ENCODE assay signal across 18 cellular contexts in genomic region chr17:44466339-44466738, GRCh38.
"Had no signal": no experiment of that assay in that cellular context is flagged by ENCODE, and none has a peak within 500 bp of the region (broad histone marks: within the 10 kb centered on the region; RNA-seq: fewer than 3 reads in every experiment).

No MANE protein-coding gene starts in this region.

- ATAC-seq: activated CD8-positive, alpha-beta T cell treated with anti-CD3 and anti-CD28 coated beads, Interleukin-2, amount 10 ng/mL, durations not matched to agents 7 days and 5 days; WTC11 had no signal

- H3K27ac Mint-ChIP-seq: activated CD8-positive, alpha-beta T cell treated with anti-CD3 and anti-CD28 coated beads, Interleukin-2, amount 10 ng/mL, durations not matched to agents 7 days and 5 days; activated naive CD8-positive, alpha-beta T cell treated with anti-CD3 and anti-CD28 coated beads for 36 hours; T-helper 1 cell treated with Interleukin-12 subunit alpha and Interleukin-12 subunit beta and Interleukin-4 antibody, amounts not matched to agents 30 μg/mL and 1 μg/mL, for 36 hours had no signal

- H3K36me3 ChIP-seq: colonic mucosa, ovary had no signal

- H3K9me3 Mint-ChIP-seq: activated naive CD8-positive, alpha-beta T cell treated with anti-CD3 and anti-CD28 coated beads for 36 hours; neural crest cell; T-helper 1 cell treated with Interleukin-12 subunit alpha and Interleukin-12 subunit beta and Interleukin-4 antibody, amounts not matched to agents 30 μg/mL and 1 μg/mL, for 36 hours; WTC11 had no signal

- H3K27ac ChIP-seq: cardiac muscle cell, colonic mucosa, esophagus muscularis mucosa, ovary, transverse colon had no signal

- H3K27me3 ChIP-seq: cardiac muscle cell, colonic mucosa, esophagus muscularis mucosa, ovary, sigmoid colon, transverse colon had no signal

- H3K27me3 Mint-ChIP-seq: activated naive CD8-positive, alpha-beta T cell treated with anti-CD3 and anti-CD28 coated beads for 36 hours had no signal

- H3K9me3 ChIP-seq: colonic mucosa, esophagus muscularis mucosa, ovary, sigmoid colon, transverse colon had no signal

- H3K4me3 ChIP-seq: cardiac muscle cell, colonic mucosa, esophagus muscularis mucosa, ovary, transverse colon had no signal

- H3K4me3 Mint-ChIP-seq: activated CD8-positive, alpha-beta T cell treated with anti-CD3 and anti-CD28 coated beads, Interleukin-2, amount 10 ng/mL, durations not matched to agents 7 days and 5 days; activated naive CD8-positive, alpha-beta T cell treated with anti-CD3 and anti-CD28 coated beads for 36 hours; neural crest cell; T-helper 1 cell treated with Interleukin-12 subunit alpha and Interleukin-12 subunit beta and Interleukin-4 antibody, amounts not matched to agents 30 μg/mL and 1 μg/mL, for 36 hours; WTC11 had no signal

- DNase-seq: activated CD4-positive, alpha-beta T cell treated with anti-CD3 and anti-CD28 coated beads for 4 hours; activated CD8-positive, alpha-beta memory T cell treated with anti-CD3 and anti-CD28 coated beads, Interleukin-2, amount 50 U/mL, for 4 hours; activated CD8-positive, alpha-beta T cell treated with anti-CD3 and anti-CD28 coated beads, Interleukin-2, amount 10 ng/mL, durations not matched to agents 7 days and 5 days; activated gamma-delta T cell treated with Interleukin-2 at 50 U/mL for 16 hours; activated naive CD8-positive, alpha-beta T cell treated with anti-CD3 and anti-CD28 coated beads for 36 hours; colonic mucosa; hypothalamus; kidney glomerular epithelial cell; ovary; sigmoid colon; stimulated activated CD4-positive, alpha-beta T cell treated with anti-CD3 and anti-CD28 coated beads, Interleukin-4, amount 100 ng/mL, for 1 hour; stimulated activated naive CD4-positive, alpha-beta T cell treated with Interleukin-2 at 50 U/mL for 16 hours; transverse colon had no signal

- H3K4me1 ChIP-seq: colonic mucosa had no signal
